Comparison of ENCODE assay signal across 20 cellular contexts in the genomic region with DNA sequence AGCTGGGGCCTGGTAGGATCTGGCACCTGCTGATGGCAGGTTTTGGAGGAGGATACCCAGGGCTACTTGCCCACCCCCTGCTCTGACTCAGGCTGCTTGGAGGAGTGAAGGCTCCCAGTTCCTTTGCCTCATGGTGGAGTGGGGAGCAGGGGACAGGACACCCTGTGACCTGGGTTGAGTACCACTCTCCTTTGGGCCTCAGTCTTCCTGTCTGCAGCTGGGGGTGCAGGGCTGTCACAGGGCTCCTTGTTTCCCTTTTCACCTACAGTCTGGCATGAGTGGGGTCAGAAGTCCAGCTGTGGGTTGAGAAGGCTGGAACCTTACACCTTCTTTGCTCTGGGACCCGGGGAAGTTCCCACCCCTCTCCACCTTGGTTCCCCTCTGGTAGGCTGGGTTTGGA. TPM values are rescaled to one million over a fixed set of nuclear protein-coding genes. Genes with fewer than 3 reads are reported as not detected.
DNase-seq lines count a peak whose midpoint lies in the region; ATAC-seq and TF ChIP-seq lines count a peak whose summit lies in the region.
"Had no signal": no experiment of that assay in that cellular context is flagged by ENCODE, and none has a peak within 500 bp of the region (broad histone marks: within the 10 kb centered on the region; RNA-seq: fewer than 3 reads in every experiment).

No MANE protein-coding gene starts in this region.

- no peak overlapping the region for H3K4me3 ChIP-seq in BLaER1 treated with 17β-estradiol and CSF1 and Interleukin-3, amounts not matched to agents 10 nM and 100 nM
- H3K4me3 ChIP-seq in breast epithelium, result no peak overlapping the region
- H3K4me3 ChIP-seq in liver (ENCODE audit: low read depth in 1 of 3, low read length in 3 of 3), result no peak overlapping the region
- H3K4me3 ChIP-seq in skin epidermis, result no peak overlapping the region

- peaks cover 0 to 26% (median 13%) of the 10 kb centered on the region in 11 experiments; a peak in 12 of 22 replicates for H3K36me3 ChIP-seq in BLaER1 treated with 17β-estradiol and CSF1 and Interleukin-3, amounts not matched to agents 10 nM and 100 nM
- H3K36me3 ChIP-seq in breast epithelium, result no peaks in the 10 kb centered on the region
- no peaks in the 10 kb centered on the region for H3K36me3 ChIP-seq in liver (ENCODE audit: control insufficient read depth in 4 of 4, insufficient read depth in 3 of 4, low read depth in 1 of 4, low read length in 3 of 4)

- no peaks in the 10 kb centered on the region for H3K27me3 ChIP-seq in BLaER1 treated with 17β-estradiol and CSF1 and Interleukin-3, amounts not matched to agents 10 nM and 100 nM
- H3K27me3 ChIP-seq in breast epithelium, result no peaks in the 10 kb centered on the region
- no peaks in the 10 kb centered on the region for H3K27me3 ChIP-seq in liver (ENCODE audit: control insufficient read depth in 4 of 4, insufficient read depth in 4 of 4, low read length in 3 of 4)
- H3K27me3 ChIP-seq: foreskin keratinocyte had no signal

- no peak for TF ChIP-seq CTCF in breast epithelium (IDR thresholded peaks at IDR 0.05)
- no peak for TF ChIP-seq CTCF in liver (IDR thresholded peaks at IDR 0.05; ENCODE audit: low read depth, low read length, missing input control)

- no peak for ATAC-seq in GM18873 (IDR thresholded peaks at IDR 0.05; ENCODE audit: low FRiP score, unreplicated experiment)
- ATAC-seq: activated T-helper 17 cell treated with anti-CD3 and anti-CD28 coated beads, Interleukin-2, amount 50 U/mL, for 72 hours; foreskin keratinocyte had no signal

- intact Hi-C loops in breast epithelium (cut with DNase I; ENCODE audit: low total_unique reads), result no loop called here

- peaks cover 0 to 73% (median 0%) of the 10 kb centered on the region in 11 experiments; a peak in 7 of 22 replicates for H4K20me1 ChIP-seq in BLaER1 treated with 17β-estradiol and CSF1 and Interleukin-3, amounts not matched to agents 10 nM and 100 nM

- H3K27ac ChIP-seq in BLaER1 treated with 17β-estradiol and CSF1 and Interleukin-3, amounts not matched to agents 10 nM and 100 nM, result peak overlapping the region in 5 of 11 experiments; percentile 40 to 64 (median 52); a peak in 6 of 22 replicates
- H3K27ac ChIP-seq in breast epithelium (peak overlapping the region; percentile 44 to 90), liver (ENCODE audit: low read depth in 1 of 2, low read length in 2 of 2) (peak overlapping the region; percentile 25 to 32), skin epidermis (peak overlapping the region in 13 of 21 experiments; percentile 19 to 81 (median 68))
- H3K27ac ChIP-seq: foreskin keratinocyte had no signal

- no peaks in the 10 kb centered on the region for H3K9me3 ChIP-seq in BLaER1 treated with 17β-estradiol and CSF1 and Interleukin-3, amounts not matched to agents 10 nM and 100 nM (replicated peaks in 1 of 11)
- H3K9me3 ChIP-seq in breast epithelium (no peaks in the 10 kb centered on the region), liver (ENCODE audit: control insufficient read depth in 4 of 4, low read length in 3 of 4) (no peaks in the 10 kb centered on the region)

- TF ChIP-seq RAD21 in liver (IDR thresholded peaks at IDR 0.05), result no peak

- TF ChIP-seq POLR2A in breast epithelium (IDR thresholded peaks at IDR 0.05), result no peak

- DNase-seq in breast epithelium (ENCODE audit: low spot score in 2 of 2), result no peak
- DNase-seq in NOMO-1 treated with DMSO at 0.1 percent for 48 hours (lab: John Stamatoyannopoulos, UW; ENCODE audit: unreplicated experiment), result no peak
- DNase-seq in GM19238 (ENCODE audit: insufficient read length, low spot score), result no peak
- no peak for DNase-seq in SHP77 (lab: John Stamatoyannopoulos, UW)
- DNase-seq: activated CD4-positive, alpha-beta T cell treated with anti-CD3 and anti-CD28 coated beads for 1 hour; endodermal cell; foreskin keratinocyte; GF-D8; NCI-H2227 treated with DMSO at 0.1 percent for 48 hours; retina; stimulated activated CD4-positive, alpha-beta T cell treated with anti-CD3 and anti-CD28 coated beads, Interleukin-2, amount 100 ng/mL, for 24 hours; T-helper 9 cell had no signal

- 94% methylated on average over 1 of the region's 1 CpG for WGBS in liver

- peaks cover 64 to 98% (median 93%) of the 10 kb centered on the region in 10 experiments for H3K4me1 ChIP-seq in BLaER1 treated with 17β-estradiol and CSF1 and Interleukin-3, amounts not matched to agents 10 nM and 100 nM
- peaks cover 17 to 37% of the 10 kb centered on the region in 2 donors for H3K4me1 ChIP-seq in breast epithelium
- peaks cover 11 to 37% (median 26%) of the 10 kb centered on the region in 4 donors for H3K4me1 ChIP-seq in liver (ENCODE audit: control insufficient read depth in 4 of 4, insufficient read depth in 4 of 4, low read length in 3 of 4)

- H3K9ac ChIP-seq in BLaER1 treated with 17β-estradiol and CSF1 and Interleukin-3, amounts not matched to agents 10 nM and 100 nM, result no peak overlapping the region
- no peak overlapping the region for H3K9ac ChIP-seq in liver (ENCODE audit: low read depth in 1 of 2, low read length in 2 of 2)

- peak overlapping the region; percentile 76 to 99 (median 84); a peak in 20 of 22 replicates for H3K4me2 ChIP-seq in BLaER1 treated with 17β-estradiol and CSF1 and Interleukin-3, amounts not matched to agents 10 nM and 100 nM

TF ChIP-seq in liver, 16 proteins besides CTCF, POLR2A, EP300 and RAD21:
- TF ChIP-seq FOXA1 (IDR thresholded peaks at IDR 0.05) (no peak), FOXA2 (IDR thresholded peaks at IDR 0.05) (no peak), HNF4A (conservative IDR thresholded peaks at IDR 0.05) (no peak), TAF1 (conservative IDR thresholded peaks at IDR 0.05) (no peak), GABPA (IDR thresholded peaks at IDR 0.05 in 1 of 2, conservative IDR thresholded peaks at IDR 0.05 in 1 of 2) (no peak), RXRA (IDR thresholded peaks at IDR 0.05) (no peak), SP1 (IDR thresholded peaks at IDR 0.05) (no peak), YY1 (IDR thresholded peaks at IDR 0.05) (no peak), HNF4G (IDR thresholded peaks at IDR 0.05) (no peak), NR2F2 (IDR thresholded peaks at IDR 0.05) (no peak), EGR1 (IDR thresholded peaks at IDR 0.05; ENCODE audit: low read depth in 2 of 2) (no peak), JUND (IDR thresholded peaks at IDR 0.05) (no peak)
- TF ChIP-seq, protein P1, sequence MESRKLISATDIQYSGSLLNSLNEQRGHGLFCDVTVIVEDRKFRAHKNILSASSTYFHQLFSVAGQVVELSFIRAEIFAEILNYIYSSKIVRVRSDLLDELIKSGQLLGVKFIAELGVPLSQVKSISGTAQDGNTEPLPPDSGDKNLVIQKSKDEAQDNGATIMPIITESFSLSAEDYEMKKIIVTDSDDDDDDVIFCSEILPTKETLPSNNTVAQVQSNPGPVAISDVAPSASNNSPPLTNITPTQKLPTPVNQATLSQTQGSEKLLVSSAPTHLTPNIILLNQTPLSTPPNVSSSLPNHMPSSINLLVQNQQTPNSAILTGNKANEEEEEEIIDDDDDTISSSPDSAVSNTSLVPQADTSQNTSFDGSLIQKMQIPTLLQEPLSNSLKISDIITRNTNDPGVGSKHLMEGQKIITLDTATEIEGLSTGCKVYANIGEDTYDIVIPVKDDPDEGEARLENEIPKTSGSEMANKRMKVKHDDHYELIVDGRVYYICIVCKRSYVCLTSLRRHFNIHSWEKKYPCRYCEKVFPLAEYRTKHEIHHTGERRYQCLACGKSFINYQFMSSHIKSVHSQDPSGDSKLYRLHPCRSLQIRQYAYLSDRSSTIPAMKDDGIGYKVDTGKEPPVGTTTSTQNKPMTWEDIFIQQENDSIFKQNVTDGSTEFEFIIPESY (IDR thresholded peaks at IDR 0.05), result no peak
- TF ChIP-seq, protein P2, sequence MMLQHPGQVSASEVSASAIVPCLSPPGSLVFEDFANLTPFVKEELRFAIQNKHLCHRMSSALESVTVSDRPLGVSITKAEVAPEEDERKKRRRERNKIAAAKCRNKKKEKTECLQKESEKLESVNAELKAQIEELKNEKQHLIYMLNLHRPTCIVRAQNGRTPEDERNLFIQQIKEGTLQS (IDR thresholded peaks at IDR 0.05), result no peak
- TF ChIP-seq, protein P3, sequence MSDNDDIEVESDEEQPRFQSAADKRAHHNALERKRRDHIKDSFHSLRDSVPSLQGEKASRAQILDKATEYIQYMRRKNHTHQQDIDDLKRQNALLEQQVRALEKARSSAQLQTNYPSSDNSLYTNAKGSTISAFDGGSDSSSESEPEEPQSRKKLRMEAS (IDR thresholded peaks at IDR 0.05), result no peak
- TF ChIP-seq, protein P4, sequence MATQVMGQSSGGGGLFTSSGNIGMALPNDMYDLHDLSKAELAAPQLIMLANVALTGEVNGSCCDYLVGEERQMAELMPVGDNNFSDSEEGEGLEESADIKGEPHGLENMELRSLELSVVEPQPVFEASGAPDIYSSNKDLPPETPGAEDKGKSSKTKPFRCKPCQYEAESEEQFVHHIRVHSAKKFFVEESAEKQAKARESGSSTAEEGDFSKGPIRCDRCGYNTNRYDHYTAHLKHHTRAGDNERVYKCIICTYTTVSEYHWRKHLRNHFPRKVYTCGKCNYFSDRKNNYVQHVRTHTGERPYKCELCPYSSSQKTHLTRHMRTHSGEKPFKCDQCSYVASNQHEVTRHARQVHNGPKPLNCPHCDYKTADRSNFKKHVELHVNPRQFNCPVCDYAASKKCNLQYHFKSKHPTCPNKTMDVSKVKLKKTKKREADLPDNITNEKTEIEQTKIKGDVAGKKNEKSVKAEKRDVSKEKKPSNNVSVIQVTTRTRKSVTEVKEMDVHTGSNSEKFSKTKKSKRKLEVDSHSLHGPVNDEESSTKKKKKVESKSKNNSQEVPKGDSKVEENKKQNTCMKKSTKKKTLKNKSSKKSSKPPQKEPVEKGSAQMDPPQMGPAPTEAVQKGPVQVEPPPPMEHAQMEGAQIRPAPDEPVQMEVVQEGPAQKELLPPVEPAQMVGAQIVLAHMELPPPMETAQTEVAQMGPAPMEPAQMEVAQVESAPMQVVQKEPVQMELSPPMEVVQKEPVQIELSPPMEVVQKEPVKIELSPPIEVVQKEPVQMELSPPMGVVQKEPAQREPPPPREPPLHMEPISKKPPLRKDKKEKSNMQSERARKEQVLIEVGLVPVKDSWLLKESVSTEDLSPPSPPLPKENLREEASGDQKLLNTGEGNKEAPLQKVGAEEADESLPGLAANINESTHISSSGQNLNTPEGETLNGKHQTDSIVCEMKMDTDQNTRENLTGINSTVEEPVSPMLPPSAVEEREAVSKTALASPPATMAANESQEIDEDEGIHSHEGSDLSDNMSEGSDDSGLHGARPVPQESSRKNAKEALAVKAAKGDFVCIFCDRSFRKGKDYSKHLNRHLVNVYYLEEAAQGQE (IDR thresholded peaks at IDR 0.05), result no peak

RNA-seq across cellular contexts. Expression of a gene that starts 14.7 kb away (rescaled TPM):
- 10 to 100 TPM in 2 of 3 donors, 1 to 10 TPM in 1; 7.7 to 49.8 (median 26.9) TPM for total RNA-seq in breast epithelium
- 1 to 10 TPM; 1.6 to 4.8 TPM for total RNA-seq in liver
- polyA plus RNA-seq in liver, result 1 to 10 TPM in 1 of 2 donors, under 1 TPM in 1; 0.60 to 2.7 TPM

RNA-seq across cellular contexts. Expression of a gene that starts 21.6 kb away (rescaled TPM):
- total RNA-seq in breast epithelium (not detected), liver (under 1 TPM in 1 of 2 donors, not detected in 1; 0.08 TPM)
- not detected for polyA plus RNA-seq in liver
- total RNA-seq: activated T-helper 17 cell treated with anti-CD3 and anti-CD28 coated beads, Interleukin-2, amount 50 U/mL, for 72 hours; foreskin keratinocyte; lung microvascular endothelial cell; M059J; neural crest cell had no signal
- polyA plus RNA-seq: foreskin keratinocyte had no signal

RNA-seq across cellular contexts. Expression of a gene that starts 35.2 kb away (rescaled TPM):
- 1 to 10 TPM in 1 of 3 donors, under 1 TPM in 1, not detected in 1; 0.98 to 2.5 TPM for total RNA-seq in breast epithelium
- total RNA-seq in liver, result 100 to 1,000 TPM in 1 of 2 donors, 10 to 100 TPM in 1; 98.1 to 166 TPM
- polyA plus RNA-seq in liver, result 100 to 1,000 TPM; 114 to 180 TPM
- total RNA-seq: foreskin keratinocyte, lung microvascular endothelial cell had no signal

Comparison
In these comparisons a context has a peak if more than half of its experiments do, and no peak if none do; other contexts are left out.
1. RNA of a gene that starts 35.2 kb away (total RNA-seq): 98.1 to 166 TPM in liver; 0.98 to 2.5 TPM in breast epithelium; every median in the first group is over 10 times any median in the second.